ENCODE assay signal across 21 cellular contexts in the genomic region with DNA sequence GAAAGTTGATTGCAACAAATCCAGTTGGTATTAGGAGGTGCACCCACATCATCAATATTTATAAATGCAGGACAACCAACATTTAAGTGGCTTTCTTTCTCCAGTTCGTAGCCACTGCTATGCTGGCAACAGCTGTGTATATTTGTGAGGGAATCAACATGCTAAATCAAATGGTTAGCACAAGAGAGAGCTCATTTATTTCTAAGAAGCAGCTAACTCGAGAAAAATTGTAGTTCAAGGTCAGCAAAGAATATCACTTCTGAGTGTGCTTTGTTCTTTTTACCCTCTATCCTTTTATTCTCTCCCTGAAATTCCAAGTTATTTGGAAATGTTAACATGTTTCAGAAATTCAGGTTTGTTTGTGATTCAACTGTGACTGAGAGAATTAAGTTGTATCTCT.
DNase-seq lines count a peak whose midpoint lies in the region; ATAC-seq and TF ChIP-seq lines count a peak whose summit lies in the region.
"Had no signal": no experiment of that assay in that cellular context is flagged by ENCODE, and none has a peak within 500 bp of the region (broad histone marks: within the 10 kb centered on the region; RNA-seq: fewer than 3 reads in every experiment).

No MANE protein-coding gene starts in this region.

- no peak overlapping the region for H3K4ac ChIP-seq in IMR-90 (ENCODE audit: low read depth, low read length)

- WGBS in IMR-90 (ENCODE audit: extremely low coverage in 2 of 2, insufficient read length in 1 of 2), 2 experiments: no CpG with 5 or more reads among the region's 2 CpGs

- CTCF ChIA-PET in IMR-90 (lab: Yijun Ruan, JAX): interaction anchor here (0.6 to 1.0 kb wide), 2 partner anchors 24 to 62 kb away, joined by 4 to 7 read pairs; no protein-coding TSS in a partner anchor

- no TSS peak for BruUV-seq in IMR-90 (replicated peaks; lab: Mats Ljungman, UMichigan)

- no peak for TF ChIP-seq POLR2A in IMR-90 (IDR thresholded peaks at IDR 0.05; ENCODE audit: low read depth, low read length)

- POLR2A ChIA-PET in IMR-90 (lab: Charles Lee; ENCODE audit: unreplicated experiment): no interaction called here

- H3K14ac ChIP-seq in IMR-90 (replicated peaks; ENCODE audit: low read depth, low read length): no peak overlapping the region

- no peak overlapping the region for H2AFZ ChIP-seq in IMR-90 (replicated peaks; ENCODE audit: low read length, poor library complexity)

- no peaks in the 10 kb centered on the region for H3K27me3 ChIP-seq in IMR-90 (ENCODE audit: control insufficient read depth, insufficient read depth, low read length)
- H3K27me3 ChIP-seq: MG63 had no signal

- H3K4me2 ChIP-seq in IMR-90 (ENCODE audit: low read depth, low read length): peak overlapping the region; percentile 36; the same call in 1 of the 2 replicates

- no peak for TF ChIP-seq CTCF in IMR-90 (conservative IDR thresholded peaks at IDR 0.05; ENCODE audit: low read depth, low read length)

- intact Hi-C loops in IMR-90 (cut with micrococcal nuclease): no loop called here

- no peak overlapping the region for H3K4me3 ChIP-seq in IMR-90 (ENCODE audit: insufficient read depth, low read depth, low read length)
- H3K4me3 ChIP-seq: K562, MG63 had no signal

- ATAC-seq in IMR-90 (ENCODE audit: low read depth): no peak
- ATAC-seq: HCT116, K562, PC-3 had no signal

- DNase-seq in IMR-90 (no peak), myocyte (ENCODE audit: low read depth) (peak; percentile 38), superior temporal gyrus (ENCODE audit: extremely low spot score) (peak; percentile 78), DMS 273 treated with DMSO at 0.1 percent for 48 hours (lab: John Stamatoyannopoulos, UW) (no peak), kidney tubule cell (ENCODE audit: low spot score) (no peak), cerebellar nuclear complex (lab: John Stamatoyannopoulos, UW) (no peak)
- DNase-seq in stimulated activated CD4-positive, alpha-beta T cell treated with anti-CD3 and anti-CD28 coated beads, Interleukin-4, amount 100 ng/mL, for 24 hours: no peak
- DNase-seq: EL, GOT3, MG63, NCI-H1417, NCI-H1694 treated with DMSO at 0.1 percent for 48 hours, NCI-H2081 treated with DMSO at 0.1 percent for 48 hours, NCI-H446, NCI-H526, PC-3, RPMI8226, SHP77 had no signal

- H3K9ac ChIP-seq in IMR-90 (ENCODE audit: low read depth, low read length): no peak overlapping the region

- TF ChIP-seq RAD21 in IMR-90 (IDR thresholded peaks at IDR 0.05; ENCODE audit: low read length): no peak

- no peak overlapping the region for H2BK15ac ChIP-seq in IMR-90 (ENCODE audit: low read depth, low read length)

- no peak overlapping the region for H3K27ac ChIP-seq in IMR-90 (ENCODE audit: insufficient read depth, low read length)
- peak overlapping the region; percentile 66 for H3K27ac ChIP-seq in cingulate gyrus (ENCODE audit: low read depth, low read length)

- H3K4me1 ChIP-seq in IMR-90 (ENCODE audit: control insufficient read depth, insufficient read depth, low read length): peaks cover 3% of the 10 kb centered on the region; the same call in 1 of the 2 replicates

- no peak overlapping the region for H4K5ac ChIP-seq in IMR-90 (ENCODE audit: low read depth, low read length)

- no peak overlapping the region for H4K8ac ChIP-seq in IMR-90 (ENCODE audit: low read depth in 2 of 2, low read length in 2 of 2)

- H2BK20ac ChIP-seq in IMR-90 (ENCODE audit: low read depth, low read length): no peak overlapping the region

- no peak overlapping the region; the same call in 1 of the 2 replicates for H3K18ac ChIP-seq in IMR-90 (ENCODE audit: low read depth, low read length)

- no peak overlapping the region for H2AK9ac ChIP-seq in IMR-90 (replicated peaks; ENCODE audit: low read depth, low read length, poor library complexity)

- H3K36me3 ChIP-seq in IMR-90 (ENCODE audit: control insufficient read depth, insufficient read depth, low read length): peaks cover 4% of the 10 kb centered on the region; the same call in 1 of the 2 replicates

- no peaks in the 10 kb centered on the region for H3K9me3 ChIP-seq in IMR-90 (ENCODE audit: control insufficient read depth, insufficient read depth, low read length)
- H3K9me3 ChIP-seq: MG63 had no signal

- H4K91ac ChIP-seq in IMR-90 (ENCODE audit: insufficient read depth, low read depth, low read length): no peak overlapping the region

- H3K56ac ChIP-seq in IMR-90 (ENCODE audit: extremely low read depth, insufficient read depth, low read length): no peak overlapping the region

- H2AK5ac ChIP-seq in IMR-90 (ENCODE audit: low read depth, low read length): no peak overlapping the region

- H3K9me1 ChIP-seq in IMR-90 (ENCODE audit: insufficient read depth, low read length): peaks cover 10% of the 10 kb centered on the region

- no peak overlapping the region for H2BK120ac ChIP-seq in IMR-90 (ENCODE audit: low read depth, low read length)

- H4K20me1 ChIP-seq in IMR-90 (ENCODE audit: insufficient read depth, low read length): peaks cover 3% of the 10 kb centered on the region; the same call in 1 of the 2 replicates

- dilution Hi-C loops in IMR-90 (cut with HindIII; ENCODE audit: low sequenced_read_pairs, unreplicated experiment): no loop called here

- no peak overlapping the region for H3K23ac ChIP-seq in IMR-90 (ENCODE audit: low read depth, low read length)

- peak overlapping the region; percentile 41 for H2BK5ac ChIP-seq in IMR-90 (ENCODE audit: low read depth, low read length, poor library complexity, severe bottlenecking)

- in situ Hi-C loops in IMR-90 (cut with MboI; ENCODE audit: low sequenced_read_pairs): no loop called here

- peaks cover 13 to 19% of the 10 kb centered on the region in 2 experiments for H3K79me1 ChIP-seq in IMR-90 (ENCODE audit: low read depth in 1 of 2, low read length in 2 of 2)

TF ChIP-seq in IMR-90, 13 proteins besides CTCF, POLR2A, EP300 and RAD21:
- no peak for TF ChIP-seq MAFK (IDR thresholded peaks at IDR 0.05; ENCODE audit: low read depth, low read length)
- TF ChIP-seq MAZ (IDR thresholded peaks at IDR 0.05; ENCODE audit: borderline replicate concordance, low read depth, low read length): no peak
- TF ChIP-seq RFX5 (IDR thresholded peaks at IDR 0.05; ENCODE audit: low read depth, low read length): no peak
- TF ChIP-seq, protein P1, sequence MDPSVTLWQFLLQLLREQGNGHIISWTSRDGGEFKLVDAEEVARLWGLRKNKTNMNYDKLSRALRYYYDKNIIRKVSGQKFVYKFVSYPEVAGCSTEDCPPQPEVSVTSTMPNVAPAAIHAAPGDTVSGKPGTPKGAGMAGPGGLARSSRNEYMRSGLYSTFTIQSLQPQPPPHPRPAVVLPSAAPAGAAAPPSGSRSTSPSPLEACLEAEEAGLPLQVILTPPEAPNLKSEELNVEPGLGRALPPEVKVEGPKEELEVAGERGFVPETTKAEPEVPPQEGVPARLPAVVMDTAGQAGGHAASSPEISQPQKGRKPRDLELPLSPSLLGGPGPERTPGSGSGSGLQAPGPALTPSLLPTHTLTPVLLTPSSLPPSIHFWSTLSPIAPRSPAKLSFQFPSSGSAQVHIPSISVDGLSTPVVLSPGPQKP (IDR thresholded peaks at IDR 0.05; ENCODE audit: borderline replicate concordance, low read depth, low read length): no peak
- no peak for TF ChIP-seq FOS (IDR thresholded peaks at IDR 0.05; ENCODE audit: low read depth, low read length)
- TF ChIP-seq CEBPB (IDR thresholded peaks at IDR 0.05; ENCODE audit: low read depth, low read length): no peak
- TF ChIP-seq BHLHE40 (IDR thresholded peaks at IDR 0.05; ENCODE audit: low read depth, low read length): no peak

Comparison
In these comparisons a context has a peak if more than half of its experiments do, and no peak if none do; other contexts are left out.
1. DNase-seq: peak in myocyte (single experiment) and superior temporal gyrus (single experiment); none in IMR-90 (single experiment), DMS 273 treated with DMSO at 0.1 percent for 48 hours (single experiment), kidney tubule cell (single experiment), cerebellar nuclear complex (0 of 2) and stimulated activated CD4-positive, alpha-beta T cell treated with anti-CD3 and anti-CD28 coated beads, Interleukin-4, amount 100 ng/mL, for 24 hours (single experiment).